ENCODE assay signal across 15 cellular contexts in the genomic region with DNA sequence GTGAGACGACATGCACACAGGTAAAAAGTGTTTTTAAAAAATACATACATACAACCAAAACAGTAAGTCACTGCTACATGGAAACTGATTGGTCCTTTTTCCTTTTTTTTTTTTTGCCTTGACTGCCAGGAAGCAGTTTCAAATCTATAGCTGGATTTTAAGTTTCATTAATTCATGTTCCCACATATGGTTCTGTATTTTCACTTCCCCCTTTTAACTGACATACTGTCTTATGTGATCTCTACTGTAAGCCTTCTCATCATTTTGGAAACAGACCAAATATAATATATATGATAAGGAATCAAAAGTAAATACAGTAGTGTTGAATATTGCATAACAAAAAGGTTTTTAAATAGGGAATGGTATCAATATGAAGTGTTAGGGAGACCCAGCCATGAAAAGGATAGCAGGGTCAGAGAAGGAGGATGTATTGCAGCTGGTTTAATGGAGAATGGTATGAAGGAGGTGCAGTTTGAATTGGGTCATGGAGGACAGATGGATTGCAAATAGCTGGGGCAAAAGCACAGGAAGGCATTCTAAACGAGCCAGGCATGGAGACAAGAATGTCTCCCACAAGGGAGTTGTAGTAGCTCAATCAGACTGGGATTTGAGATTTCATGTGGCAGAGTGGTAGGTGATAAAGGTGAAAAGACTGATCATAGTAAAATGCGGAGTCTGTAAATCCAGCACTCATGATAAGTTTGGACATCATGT. TPM values are rescaled to one million over a fixed set of nuclear protein-coding genes. Genes with fewer than 3 reads are reported as not detected.
DNase-seq lines count a peak whose midpoint lies in the region; ATAC-seq and TF ChIP-seq lines count a peak whose summit lies in the region.
"Had no signal": no experiment of that assay in that cellular context is flagged by ENCODE, and none has a peak within 500 bp of the region (broad histone marks: within the 10 kb centered on the region; RNA-seq: fewer than 3 reads in every experiment).

No MANE protein-coding gene starts in this region.

- no peaks in the 10 kb centered on the region for H3K9me3 ChIP-seq in gastrocnemius medialis

- no peaks in the 10 kb centered on the region for H3K36me3 Mint-ChIP-seq in stimulated activated naive B cell treated with anti-CD40 and anti-IgM and Interleukin-4, amounts not matched to agents 10 μg/mL and 1 μg/mL and 100 μg/mL, for 72 hours
- H3K36me3 Mint-ChIP-seq: CD4-positive, alpha-beta memory T cell had no signal

- peaks cover 12 to 14% of the 10 kb centered on the region in 2 donors for H3K27me3 Mint-ChIP-seq in stimulated activated naive B cell treated with anti-CD40 and anti-IgM and Interleukin-4, amounts not matched to agents 10 μg/mL and 1 μg/mL and 100 μg/mL, for 72 hours

- H3K4me3 Mint-ChIP-seq in stimulated activated naive B cell treated with anti-CD40 and anti-IgM and Interleukin-4, amounts not matched to agents 10 μg/mL and 1 μg/mL and 100 μg/mL, for 72 hours = no peak overlapping the region
- H3K4me3 Mint-ChIP-seq: CD4-positive, alpha-beta memory T cell; nephron progenitor cell had no signal

- peaks cover 15 to 25% of the 10 kb centered on the region in 2 donors for H3K4me1 Mint-ChIP-seq in stimulated activated naive B cell treated with anti-CD40 and anti-IgM and Interleukin-4, amounts not matched to agents 10 μg/mL and 1 μg/mL and 100 μg/mL, for 72 hours

- in situ Hi-C loops in gastrocnemius medialis (cut with MboI; ENCODE audit: low sequenced_read_pairs in 4 of 4) = loop anchor here in 1 of 4 donors (10.0 kb wide), 1 partner anchor 55 kb away; no protein-coding TSS in a partner anchor

- DNase-seq in CD1c-positive myeloid dendritic cell (ENCODE audit: extremely low spot score) = peak; percentile 36
- peak; percentile 86 for DNase-seq in MV-4-11 (lab: John Stamatoyannopoulos, UW)
- peak; percentile 39 for DNase-seq in dermis blood vessel endothelial cell
- no peak for DNase-seq in gastrocnemius medialis
- DNase-seq in stimulated activated naive B cell treated with anti-CD40 and anti-IgM and Interleukin-4, amounts not matched to agents 10 μg/mL and 1 μg/mL and 100 μg/mL, for 72 hours = no peak
- DNase-seq in stimulated activated CD4-positive, alpha-beta T cell treated with anti-CD3 and anti-CD28 coated beads, Interleukin-1b, Interleukin-23, amount 100 ng/mL, for 48 hours = no peak
- DNase-seq in NCI-H526 (lab: John Stamatoyannopoulos, UW) = no peak
- DNase-seq: activated CD4-positive, alpha-beta T cell treated with anti-CD3 and anti-CD28 coated beads, Interleukin-2, amount 50 U/mL, for 4 hours; CD4-positive, alpha-beta memory T cell; NCI-H1417; NCI-H82; nephron progenitor cell; T-helper 1 cell had no signal

- TF ChIP-seq CTCF in gastrocnemius medialis (IDR thresholded peaks at IDR 0.05 in 4 of 5, conservative IDR thresholded peaks at IDR 0.05 in 1 of 5) = no peak

- H3K4me3 ChIP-seq in gastrocnemius medialis = peak overlapping the region; percentile 17 to 79 (median 44)
- H3K4me3 ChIP-seq: cardiac muscle cell had no signal

- no peak overlapping the region for H3K27ac Mint-ChIP-seq in stimulated activated naive B cell treated with anti-CD40 and anti-IgM and Interleukin-4, amounts not matched to agents 10 μg/mL and 1 μg/mL and 100 μg/mL, for 72 hours
- H3K27ac Mint-ChIP-seq: CD4-positive, alpha-beta memory T cell; nephron progenitor cell had no signal

- no peaks in the 10 kb centered on the region for H3K9me3 Mint-ChIP-seq in stimulated activated naive B cell treated with anti-CD40 and anti-IgM and Interleukin-4, amounts not matched to agents 10 μg/mL and 1 μg/mL and 100 μg/mL, for 72 hours
- H3K9me3 Mint-ChIP-seq: CD4-positive, alpha-beta memory T cell; nephron progenitor cell had no signal

- intact Hi-C loops in gastrocnemius medialis (cut with DNase I; ENCODE audit: low total_unique reads) = no loop called here

- H3K27me3 ChIP-seq in gastrocnemius medialis = no peaks in the 10 kb centered on the region

- peaks cover 0 to 4% of the 10 kb centered on the region in 2 donors for H3K36me3 ChIP-seq in gastrocnemius medialis
- H3K36me3 ChIP-seq: cardiac muscle cell had no signal

- ATAC-seq in gastrocnemius medialis (no peak), GM21360 (IDR thresholded peaks at IDR 0.05; ENCODE audit: unreplicated experiment) (no peak)
- ATAC-seq in stimulated activated naive B cell treated with anti-CD40 and anti-IgM and Interleukin-4, amounts not matched to agents 10 μg/mL and 1 μg/mL and 100 μg/mL, for 72 hours (replicated peaks) = no peak

- peak overlapping the region; percentile 6 to 82 (median 20) for H3K27ac ChIP-seq in gastrocnemius medialis
- H3K27ac ChIP-seq: cardiac muscle cell had no signal

- TF ChIP-seq POLR2A in gastrocnemius medialis (IDR thresholded peaks at IDR 0.05) = no peak

- peaks cover 12 to 22% of the 10 kb centered on the region in 2 donors for H3K4me1 ChIP-seq in gastrocnemius medialis

RNA-seq across cellular contexts. Expression of a gene that starts 5.4 kb away (rescaled TPM):
- total RNA-seq in dermis blood vessel endothelial cell (1,771 and 3,866 TPM in 2 replicates), gastrocnemius medialis (10 to 100 TPM; 64.7 to 87.8 (median 71.2) TPM)
- total RNA-seq: CD4-positive, alpha-beta memory T cell had no signal

RNA-seq across cellular contexts. Expression of a gene that starts 30.7 kb away (rescaled TPM):
- total RNA-seq in dermis blood vessel endothelial cell (247 and 291 TPM in 2 replicates), gastrocnemius medialis (10 to 100 TPM; 12.7 to 26.2 (median 14.9) TPM)

Comparison
In these comparisons a context has a peak if more than half of its experiments do, and no peak if none do; other contexts are left out.
1. DNase-seq: peak in CD1c-positive myeloid dendritic cell (single experiment), MV-4-11 (single experiment) and dermis blood vessel endothelial cell (single experiment); none in gastrocnemius medialis (0 of 2), stimulated activated naive B cell treated with anti-CD40 and anti-IgM and Interleukin-4, amounts not matched to agents 10 μg/mL and 1 μg/mL and 100 μg/mL, for 72 hours (single experiment), stimulated activated CD4-positive, alpha-beta T cell treated with anti-CD3 and anti-CD28 coated beads, Interleukin-1b, Interleukin-23, amount 100 ng/mL, for 48 hours (single experiment) and NCI-H526 (0 of 2).
2. RNA of a gene that starts 5.4 kb away (total RNA-seq): 1,771 to 3,866 TPM in dermis blood vessel endothelial cell; 64.7 to 87.8 TPM in gastrocnemius medialis; every median in the first group is over 10 times any median in the second.